Comparison of ENCODE assay signal across 10 cellular contexts in genomic region chr14:51547260-51547659, GRCh38.
DNase-seq lines count a peak whose midpoint lies in the region; ATAC-seq and TF ChIP-seq lines count a peak whose summit lies in the region.
"Had no signal": no experiment of that assay in that cellular context is flagged by ENCODE, and none has a peak within 500 bp of the region (broad histone marks: within the 10 kb centered on the region; RNA-seq: fewer than 3 reads in every experiment).

No MANE protein-coding gene starts in this region.

- no peak overlapping the region for H3K9ac ChIP-seq in fibroblast of lung (ENCODE audit: insufficient read depth, low read length)

- H3K9me3 ChIP-seq in Panc1 (ENCODE audit: control insufficient read depth, insufficient read depth, low read depth, low read length) = no peaks in the 10 kb centered on the region
- H3K9me3 ChIP-seq in fibroblast of lung (ENCODE audit: control insufficient read depth, insufficient read depth, low read depth, low read length) = no peaks in the 10 kb centered on the region
- no peaks in the 10 kb centered on the region for H3K9me3 ChIP-seq in osteoblast (ENCODE audit: low read depth, low read length)

- intact Hi-C loops in Panc1 (cut with micrococcal nuclease; ENCODE audit: unreplicated experiment) = no loop called here

- H3K27me3 ChIP-seq in BJ (ENCODE audit: control insufficient read depth, insufficient read depth, low read length) (no peaks in the 10 kb centered on the region), Panc1 (ENCODE audit: control insufficient read depth, insufficient read depth, low read length) (no peaks in the 10 kb centered on the region), fibroblast of lung (ENCODE audit: control insufficient read depth, insufficient read depth, low read length) (no peaks in the 10 kb centered on the region), osteoblast (ENCODE audit: insufficient read depth, low read length) (no peaks in the 10 kb centered on the region)

- CTCF ChIA-PET in BJ (lab: Yijun Ruan, JAX) (interaction anchor here (0.7 to 2.2 kb wide), 5 partner anchors 37 to 264 kb away, joined by 3 to 6 read pairs (median 3); no protein-coding TSS in a partner anchor), Panc1 (lab: Charles Lee) (no interaction called here)
- CTCF ChIA-PET in activated CD4-positive, alpha-beta memory T cell treated with anti-CD3 and anti-CD28 coated beads, Interleukin-2, amount 10 ng/mL, durations not matched to agents 7 days and 5 days (lab: Charles Lee) = no interaction called here

- peaks cover 25% of the 10 kb centered on the region for H3K27me3 Mint-ChIP-seq in activated CD4-positive, alpha-beta memory T cell treated with anti-CD3 and anti-CD28 coated beads, Interleukin-2, amount 10 ng/mL, durations not matched to agents 7 days and 5 days

- ATAC-seq in Panc1 (peak; percentile 98), GM19035 (IDR thresholded peaks at IDR 0.05; ENCODE audit: unreplicated experiment) (no peak)
- ATAC-seq: natural killer cell had no signal

- H3K36me3 Mint-ChIP-seq in activated CD4-positive, alpha-beta memory T cell treated with anti-CD3 and anti-CD28 coated beads, Interleukin-2, amount 10 ng/mL, durations not matched to agents 7 days and 5 days (ENCODE audit: low read depth) = no peaks in the 10 kb centered on the region
- H3K36me3 Mint-ChIP-seq: natural killer cell had no signal

- H3K36me3 ChIP-seq in BJ (ENCODE audit: control insufficient read depth, insufficient read depth, low read length) (no peaks in the 10 kb centered on the region), Panc1 (ENCODE audit: control insufficient read depth, insufficient read depth, low read length) (no peaks in the 10 kb centered on the region; the same call in 1 of the 2 replicates), fibroblast of lung (ENCODE audit: control insufficient read depth, insufficient read depth, low read length) (no peaks in the 10 kb centered on the region), osteoblast (ENCODE audit: insufficient read depth, low read length) (no peaks in the 10 kb centered on the region)

- H3K27ac Mint-ChIP-seq in activated CD4-positive, alpha-beta memory T cell treated with anti-CD3 and anti-CD28 coated beads, Interleukin-2, amount 10 ng/mL, durations not matched to agents 7 days and 5 days = no peak overlapping the region
- H3K27ac Mint-ChIP-seq: activated naive CD4-positive, alpha-beta T cell treated with anti-CD3 and anti-CD28 coated beads for 36 hours; natural killer cell had no signal

- peak overlapping the region; percentile 85 for H3K27ac ChIP-seq in Panc1 (ENCODE audit: low read length)
- peak overlapping the region; percentile 76 for H3K27ac ChIP-seq in fibroblast of lung (ENCODE audit: insufficient read depth, low read length)
- H3K27ac ChIP-seq in osteoblast (ENCODE audit: low read depth, low read length) = peak overlapping the region; percentile 96

- H3K4me3 ChIP-seq in BJ (ENCODE audit: low read depth, low read length) = no peak overlapping the region
- no peak overlapping the region for H3K4me3 ChIP-seq in Panc1 (ENCODE audit: low read depth in 2 of 2, low read length in 2 of 2)
- H3K4me3 ChIP-seq in fibroblast of lung (replicated peaks in 1 of 4; ENCODE audit: control extremely low read depth in 1 of 4, insufficient read depth in 1 of 4, low read depth in 3 of 4, low read length in 4 of 4) = no peak overlapping the region
- H3K4me3 ChIP-seq in osteoblast (ENCODE audit: insufficient read depth, low read length) = no peak overlapping the region

- no TSS peak for BruUV-seq in Panc1 (replicated peaks; lab: Mats Ljungman, UMichigan)

- peaks cover 24% of the 10 kb centered on the region for H3K4me1 ChIP-seq in Panc1 (ENCODE audit: control insufficient read depth, insufficient read depth, low read length)
- peaks cover 24% of the 10 kb centered on the region for H3K4me1 ChIP-seq in fibroblast of lung (ENCODE audit: control insufficient read depth, extremely low read depth, insufficient read depth, low read length)
- H3K4me1 ChIP-seq in osteoblast (ENCODE audit: insufficient read depth, low read length) = peaks cover 39% of the 10 kb centered on the region

- in situ Hi-C loops in Panc1 (cut with HindIII; ENCODE audit: low pct_unique_long_range_greater_than_20kb, low sequenced_read_pairs) = no loop called here
- in situ Hi-C loops in GM13977 (cut with MboI; ENCODE audit: low pct_unique_long_range_greater_than_20kb, low sequenced_read_pairs, unreplicated experiment) = no loop called here

- TF ChIP-seq CTCF in BJ (IDR thresholded peaks at IDR 0.05; ENCODE audit: insufficient read depth, low read depth, low read length) = no peak
- TF ChIP-seq CTCF in Panc1 (IDR thresholded peaks at IDR 0.05) = no peak
- no peak for TF ChIP-seq CTCF in fibroblast of lung (conservative IDR thresholded peaks at IDR 0.05 in 1 of 2, IDR thresholded peaks at IDR 0.05 in 1 of 2; ENCODE audit: low read depth in 1 of 2, low read length in 2 of 2)
- TF ChIP-seq CTCF in osteoblast (IDR thresholded peaks at IDR 0.05; ENCODE audit: extremely low read depth, low read depth, low read length) = no peak
- TF ChIP-seq CTCF in GM13977 (IDR thresholded peaks at IDR 0.05; ENCODE audit: extremely low read depth, insufficient read depth, missing control alignments) = no peak

- peak; percentile 98 for DNase-seq in BJ (ENCODE audit: low read depth)
- peak; percentile 96 for DNase-seq in Panc1 (ENCODE audit: low read depth, low spot score)
- peak; percentile 100 for DNase-seq in fibroblast of lung (ENCODE audit: low read depth in 2 of 2)
- DNase-seq in osteoblast (ENCODE audit: insufficient read length, low spot score, missing footprints) = peak; percentile 89
- DNase-seq in HuH-7 (ENCODE audit: low spot score) = no peak
- no peak for DNase-seq in GM13977 (ENCODE audit: low spot score)
- DNase-seq in activated CD4-positive, alpha-beta memory T cell treated with anti-CD3 and anti-CD28 coated beads, Interleukin-2, amount 10 ng/mL, durations not matched to agents 7 days and 5 days = no peak
- DNase-seq: activated naive CD4-positive, alpha-beta T cell treated with anti-CD3 and anti-CD28 coated beads for 36 hours; natural killer cell had no signal

- no peaks in the 10 kb centered on the region for H3K9me3 Mint-ChIP-seq in activated CD4-positive, alpha-beta memory T cell treated with anti-CD3 and anti-CD28 coated beads, Interleukin-2, amount 10 ng/mL, durations not matched to agents 7 days and 5 days
- H3K9me3 Mint-ChIP-seq: activated naive CD4-positive, alpha-beta T cell treated with anti-CD3 and anti-CD28 coated beads for 36 hours; natural killer cell had no signal

- no peaks in the 10 kb centered on the region for H3K4me1 Mint-ChIP-seq in activated CD4-positive, alpha-beta memory T cell treated with anti-CD3 and anti-CD28 coated beads, Interleukin-2, amount 10 ng/mL, durations not matched to agents 7 days and 5 days
- H3K4me1 Mint-ChIP-seq: natural killer cell had no signal

- H3K79me2 ChIP-seq in fibroblast of lung (ENCODE audit: control insufficient read depth, insufficient read depth, low read length) = no peaks in the 10 kb centered on the region
- H3K79me2 ChIP-seq in osteoblast (ENCODE audit: insufficient read depth, low read length) = no peaks in the 10 kb centered on the region

- POLR2A ChIA-PET in BJ (lab: Charles Lee) = interaction anchor here (1.0 kb wide), 1 partner anchor 14 kb away, joined by 5 read pairs; no protein-coding TSS in a partner anchor
- POLR2A ChIA-PET in Panc1 (lab: Charles Lee) = interaction anchor here (0.6 kb wide), 1 partner anchor 1954 kb away, joined by 7 read pairs; no protein-coding TSS in a partner anchor
- POLR2A ChIA-PET in activated CD4-positive, alpha-beta memory T cell treated with anti-CD3 and anti-CD28 coated beads, Interleukin-2, amount 10 ng/mL, durations not matched to agents 7 days and 5 days (lab: Charles Lee) = no interaction called here

- H4K20me1 ChIP-seq in fibroblast of lung (ENCODE audit: control insufficient read depth, extremely low read depth, insufficient read depth, low read length) (no peaks in the 10 kb centered on the region), osteoblast (ENCODE audit: insufficient read depth, low read length) (no peaks in the 10 kb centered on the region)

- H3K4me3 Mint-ChIP-seq in activated CD4-positive, alpha-beta memory T cell treated with anti-CD3 and anti-CD28 coated beads, Interleukin-2, amount 10 ng/mL, durations not matched to agents 7 days and 5 days = no peak overlapping the region
- H3K4me3 Mint-ChIP-seq: activated naive CD4-positive, alpha-beta T cell treated with anti-CD3 and anti-CD28 coated beads for 36 hours; natural killer cell had no signal

- H2AFZ ChIP-seq in fibroblast of lung (ENCODE audit: low read length) = no peak overlapping the region
- H2AFZ ChIP-seq in osteoblast (ENCODE audit: low read length) = no peak overlapping the region

- H3K4me2 ChIP-seq in fibroblast of lung (ENCODE audit: extremely low read depth, insufficient read depth, low read length) (peak overlapping the region; percentile 60), osteoblast (ENCODE audit: insufficient read depth, low read length) (peak overlapping the region; percentile 47)

Comparison
In these comparisons a context has a peak if more than half of its experiments do, and no peak if none do; other contexts are left out.
1. DNase-seq: peak in BJ (single experiment), Panc1 (single experiment), fibroblast of lung (2 of 2) and osteoblast (single experiment); none in HuH-7 (single experiment), GM13977 (single experiment) and activated CD4-positive, alpha-beta memory T cell treated with anti-CD3 and anti-CD28 coated beads, Interleukin-2, amount 10 ng/mL, durations not matched to agents 7 days and 5 days (single experiment).
2. Peak in every context shown above with its lines, with median percentiles within 50 percentile points of each other: H3K27ac ChIP-seq.